Comparison of ENCODE assay signal across 18 cellular contexts in the genomic region with DNA sequence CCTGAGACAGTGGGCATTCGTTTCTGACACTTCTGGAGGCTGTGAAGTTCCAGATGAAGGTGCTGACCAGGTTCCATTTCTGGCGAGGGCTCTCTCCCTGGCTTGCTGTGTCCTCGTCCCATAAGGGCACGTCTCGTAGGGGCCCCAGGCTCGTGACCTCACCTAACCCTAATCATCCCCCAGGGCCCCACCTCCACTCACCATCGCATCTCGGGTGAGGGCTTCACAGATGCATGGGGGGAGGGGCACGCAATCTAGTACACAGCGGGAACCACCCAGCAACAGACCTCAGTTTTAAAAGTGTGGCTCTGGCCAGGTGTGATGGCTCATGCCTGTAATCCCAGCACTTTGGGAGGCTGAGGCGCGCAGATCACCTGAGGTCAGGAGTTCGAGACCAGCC. TPM values are rescaled to one million over a fixed set of nuclear protein-coding genes. Genes with fewer than 3 reads are reported as not detected.
A peak's percentile ranks its signal among the peaks of the same experiment; 100 is the strongest.
DNase-seq lines count a peak whose midpoint lies in the region; ATAC-seq, FAIRE-seq and TF ChIP-seq lines count a peak whose summit lies in the region.
"Had no signal": no experiment of that assay in that cellular context is flagged by ENCODE, and none has a peak within 500 bp of the region (broad histone marks: within the 10 kb centered on the region; RNA-seq: fewer than 3 reads in every experiment).

No MANE protein-coding gene starts in this region.

- H3K9me3 ChIP-seq in RWPE2 (ENCODE audit: severe bottlenecking) (no peaks in the 10 kb centered on the region), kidney (ENCODE audit: control insufficient read depth in 1 of 2, low read length in 2 of 2) (no peaks in the 10 kb centered on the region)

- H3K36me3 ChIP-seq in RWPE2 (ENCODE audit: low read depth): no peaks in the 10 kb centered on the region
- H3K36me3 ChIP-seq in kidney (ENCODE audit: control insufficient read depth in 1 of 2, insufficient read depth in 2 of 2, low read length in 2 of 2): no peaks in the 10 kb centered on the region

- intact Hi-C loops in Right ventricle myocardium inferior (cut with DNase I) (no loop called here), cardiac septum (cut with DNase I) (no loop called here), kidney (cut with DNase I) (no loop called here)

- DNase-seq in Right ventricle myocardium inferior (ENCODE audit: missing footprints) (peak; percentile 17), cardiac septum (ENCODE audit: low spot score) (no peak), RWPE2 (ENCODE audit: low spot score) (peak; percentile 48), kidney (peak; percentile 30), retina (peak; percentile 2), GM10248 (ENCODE audit: extremely low spot score) (no peak), SW480 (ENCODE audit: low spot score) (no peak)
- DNase-seq in activated naive CD4-positive, alpha-beta T cell treated with Interleukin-2 at 50 U/mL for 16 hours: no peak
- DNase-seq: CD4-positive, alpha-beta memory T cell; DMS79 treated with DMSO at 0.1 percent for 48 hours; EL; GDM1; GOT3; H9 had no signal

- H3K4me3 ChIP-seq in RWPE2 (ENCODE audit: severe bottlenecking): no peak overlapping the region
- H3K4me3 ChIP-seq in kidney (ENCODE audit: low read length in 2 of 2): no peak overlapping the region

- no peak overlapping the region for H3K9ac ChIP-seq in kidney (ENCODE audit: low read length in 2 of 2)

- H3K4me1 ChIP-seq in RWPE2 (ENCODE audit: insufficient read depth, poor library complexity, severe bottlenecking) (no peaks in the 10 kb centered on the region), kidney (ENCODE audit: control insufficient read depth in 1 of 2, insufficient read depth in 1 of 2, low read depth in 1 of 2, low read length in 2 of 2) (no peaks in the 10 kb centered on the region)

- no peak overlapping the region for H3K27ac ChIP-seq in RWPE2 (ENCODE audit: poor library complexity, severe bottlenecking)
- H3K27ac ChIP-seq in kidney (ENCODE audit: low read depth in 2 of 2, low read length in 2 of 2): no peak overlapping the region
- H3K27ac ChIP-seq: C4-2B had no signal

- CTCF ChIA-PET in GM10248 (lab: Yijun Ruan, JAX): no interaction called here

- H3K27me3 ChIP-seq in RWPE2 (ENCODE audit: insufficient read depth, poor library complexity, severe bottlenecking): peaks cover 7% of the 10 kb centered on the region

- POLR2A ChIA-PET in GM10248 (lab: Yijun Ruan, JAX): no interaction called here

- TF ChIP-seq CTCF in RWPE2 (IDR thresholded peaks at IDR 0.05; ENCODE audit: poor library complexity, severe bottlenecking): no peak
- TF ChIP-seq CTCF in kidney (IDR thresholded peaks at IDR 0.05; ENCODE audit: borderline replicate concordance, extremely low read depth, insufficient read depth): no peak
- no peak for TF ChIP-seq CTCF in GM10248 (IDR thresholded peaks at IDR 0.05; ENCODE audit: control extremely low read depth, extremely low read depth, low read depth, missing control alignments)

- no peak for FAIRE-seq in kidney (lab: Jason Lieb, UNC)
- FAIRE-seq: GM19239 had no signal

- ATAC-seq in Right ventricle myocardium inferior (no peak), RWPE2 (ENCODE audit: low read depth) (no peak)

RNA-seq across cellular contexts. Expression of gene PDE6B, which starts 22.1 kb away (rescaled TPM):
- total RNA-seq in Right ventricle myocardium inferior (1.7 TPM), cardiac septum (4.8 TPM), kidney (10.7 TPM)
- polyA plus RNA-seq in kidney (ENCODE audit: insufficient read depth, low read depth, low replicate concordance): 10.8 TPM
- total RNA-seq: A172, HT-29 had no signal

RNA-seq across cellular contexts. Expression of gene ATP5ME, which starts 26.6 kb away (rescaled TPM):
- 1,162 TPM for total RNA-seq in Right ventricle myocardium inferior
- total RNA-seq in cardiac septum: 734 TPM
- total RNA-seq in kidney: 248 TPM
- 1,928 TPM for polyA plus RNA-seq in kidney (ENCODE audit: insufficient read depth, low read depth, low replicate concordance)

RNA-seq across cellular contexts. Expression of gene MYL5, which starts 26.9 kb away (rescaled TPM):
- total RNA-seq in Right ventricle myocardium inferior (3.9 TPM), cardiac septum (6.5 TPM), kidney (17.9 TPM)
- 29.6 TPM for polyA plus RNA-seq in kidney (ENCODE audit: insufficient read depth, low read depth, low replicate concordance)

RNA-seq across cellular contexts. Expression of gene SLC49A3, which starts 41.5 kb away (rescaled TPM):
- total RNA-seq in Right ventricle myocardium inferior (17.3 TPM), cardiac septum (12.1 TPM), kidney (18.2 TPM)
- 12.6 TPM for polyA plus RNA-seq in kidney (ENCODE audit: insufficient read depth, low read depth, low replicate concordance)
- polyA plus RNA-seq: CD4-positive, alpha-beta memory T cell had no signal

RNA-seq across cellular contexts. Expression of gene PCGF3, which starts 58.2 kb away (rescaled TPM):
- 21.7 TPM for total RNA-seq in Right ventricle myocardium inferior
- total RNA-seq in cardiac septum: 24.3 TPM
- total RNA-seq in kidney: 59.6 TPM
- polyA plus RNA-seq in kidney (ENCODE audit: insufficient read depth, low read depth, low replicate concordance): 21.7 TPM

Comparison
In these comparisons a context has a peak if more than half of its experiments do, and no peak if none do; other contexts are left out.
1. DNase-seq: peak in Right ventricle myocardium inferior (single experiment), RWPE2 (single experiment), kidney (single experiment) and retina (single experiment); none in cardiac septum (single experiment), GM10248 (single experiment), SW480 (single experiment) and activated naive CD4-positive, alpha-beta T cell treated with Interleukin-2 at 50 U/mL for 16 hours (single experiment).